In genomic region chr13:100594731-100595130, GRCh38 we compare ENCODE assay signal across 1 cellular context.
TF ChIP-seq lines count a peak whose summit lies in the region.

No MANE protein-coding gene starts in this region.

TF ChIP-seq in WTC11, 78 proteins besides CTCF, POLR2A, EP300 and RAD21 (continued from another document):
- TF ChIP-seq USF1 (CRISPR knock-in tag; IDR thresholded peaks at IDR 0.05) (no peak), FOXK1 (CRISPR knock-in tag; IDR thresholded peaks at IDR 0.05) (no peak), MXD4 (CRISPR knock-in tag; IDR thresholded peaks at IDR 0.05; ENCODE audit: borderline replicate concordance) (no peak), TP53 (CRISPR knock-in tag; IDR thresholded peaks at IDR 0.05) (no peak)
